In genomic region chr13:40385858-40386180, GRCh38 we compare ENCODE assay signal across 15 cellular contexts.
"Had no signal": no experiment of that assay in that cellular context is flagged by ENCODE, and none has a peak within 500 bp of the region (broad histone marks: within the 10 kb centered on the region; RNA-seq: fewer than 3 reads in every experiment).

No MANE protein-coding gene starts in this region.

- H3K9me3 Mint-ChIP-seq: activated T-cell treated with anti-CD3 and anti-CD28 coated beads, Interleukin-2, amount 50 U/mL, for 4 hours; type B pancreatic cell had no signal

- H3K36me3 Mint-ChIP-seq: type B pancreatic cell had no signal

- H3K27ac Mint-ChIP-seq: activated CD8-positive, alpha-beta memory T cell treated with anti-CD3 and anti-CD28 coated beads, Interleukin-2, amount 10 ng/mL, durations not matched to agents 7 days and 5 days; T-helper 1 cell treated with Interleukin-12 subunit alpha and Interleukin-12 subunit beta and Interleukin-4 antibody, amounts not matched to agents 30 μg/mL and 1 μg/mL, for 36 hours; type B pancreatic cell had no signal

- H3K27me3 Mint-ChIP-seq: activated CD8-positive, alpha-beta memory T cell treated with anti-CD3 and anti-CD28 coated beads, Interleukin-2, amount 10 ng/mL, durations not matched to agents 7 days and 5 days; type B pancreatic cell had no signal

- DNase-seq: activated CD4-positive, CD25-positive, alpha-beta regulatory T cell; activated CD8-positive, alpha-beta memory T cell treated with anti-CD3 and anti-CD28 coated beads, Interleukin-2, amount 10 ng/mL, durations not matched to agents 7 days and 5 days; activated gamma-delta T cell; activated T-cell treated with anti-CD3 and anti-CD28 coated beads, Interleukin-2, amount 50 U/mL, for 4 hours; colonic mucosa; effector CD4-positive, alpha-beta T cell; gastrocnemius medialis; kidney; left ventricle myocardium superior; mesendoderm; stimulated activated naive CD4-positive, alpha-beta T cell; substantia nigra had no signal

- H3K4me3 Mint-ChIP-seq: activated CD8-positive, alpha-beta memory T cell treated with anti-CD3 and anti-CD28 coated beads, Interleukin-2, amount 10 ng/mL, durations not matched to agents 7 days and 5 days; activated T-cell treated with anti-CD3 and anti-CD28 coated beads, Interleukin-2, amount 50 U/mL, for 4 hours; T-helper 1 cell treated with Interleukin-12 subunit alpha and Interleukin-12 subunit beta and Interleukin-4 antibody, amounts not matched to agents 30 μg/mL and 1 μg/mL, for 36 hours; type B pancreatic cell had no signal

- ATAC-seq: activated CD8-positive, alpha-beta memory T cell treated with anti-CD3 and anti-CD28 coated beads, Interleukin-2, amount 10 ng/mL, durations not matched to agents 7 days and 5 days; activated T-cell treated with anti-CD3 and anti-CD28 coated beads, Interleukin-2, amount 50 U/mL, for 4 hours; gastrocnemius medialis; left ventricle myocardium superior; SK-N-SH treated with all-trans-retinoic acid at 6 μM for 48 hours had no signal
